ENCODE assay signal across 12 cellular contexts in genomic region chr19:50418186-50419021, GRCh38. TPM values are rescaled to one million over a fixed set of nuclear protein-coding genes. Genes with fewer than 3 reads are reported as not detected.
DNase-seq lines count a peak whose midpoint lies in the region; ATAC-seq and TF ChIP-seq lines count a peak whose summit lies in the region.
"Had no signal": no experiment of that assay in that cellular context is flagged by ENCODE, and none has a peak within 500 bp of the region (broad histone marks: within the 10 kb centered on the region; RNA-seq: fewer than 3 reads in every experiment).

SPIB (plus strand) TSS chr19:50418938; CDS start chr19:50418963, 25 bp downstream.

- no peak for TF ChIP-seq CTCF in GM06990 (IDR thresholded peaks at IDR 0.05; ENCODE audit: insufficient read depth, low read length, poor library complexity, severe bottlenecking)

- peak within 1 kb of the TSS; percentile 32 to 37 for H3K27ac ChIP-seq in mucosa of rectum (ENCODE audit: low read depth in 2 of 2, low read length in 2 of 2)

- H3K9ac ChIP-seq in mucosa of rectum (ENCODE audit: low read depth in 1 of 2, low read length in 2 of 2), result peak within 1 kb of the TSS; percentile 8 to 48

- peaks cover 38% of the 10 kb centered on the region for H3K27me3 Mint-ChIP-seq in T-helper 17 cell

- ATAC-seq in T-helper 17 cell (no peak), GM18511 (IDR thresholded peaks at IDR 0.05; ENCODE audit: unreplicated experiment) (no peak), HG02981 (IDR thresholded peaks at IDR 0.05; ENCODE audit: unreplicated experiment) (no peak)
- ATAC-seq: activated CD4-positive, CD25-positive, alpha-beta regulatory T cell treated with anti-CD3 and anti-CD28 coated beads, Interleukin-2, amount 50 U/mL, for 24 hours had no signal

- peaks cover 17% of the 10 kb centered on the region for H3K4me1 Mint-ChIP-seq in T-helper 17 cell

- peaks cover 14% of the 10 kb centered on the region for H3K36me3 Mint-ChIP-seq in T-helper 17 cell (ENCODE audit: low read depth)

- DNase-seq in GM06990 (ENCODE audit: extremely low read depth, insufficient read length) (peak; percentile 81), T-helper 17 cell (no peak), NCI-H2196 (lab: John Stamatoyannopoulos, UW; ENCODE audit: unreplicated experiment) (no peak)
- DNase-seq in stimulated activated CD4-positive, alpha-beta T cell treated with anti-CD3 and anti-CD28 coated beads, Interleukin-4, amount 100 ng/mL, for 1 hour, result no peak
- DNase-seq: activated naive CD4-positive, alpha-beta T cell treated with Interleukin-2 at 50 U/mL for 16 hours; cortex of kidney; NCI-H1930 had no signal

- H3K9me3 ChIP-seq in T-helper 17 cell (ENCODE audit: control insufficient read depth, low read length, poor library complexity, severe bottlenecking) (no peaks in the 10 kb centered on the region), mucosa of rectum (ENCODE audit: control insufficient read depth in 2 of 2, low read length in 2 of 2) (no peaks in the 10 kb centered on the region)

- peak; percentile 97 for TF ChIP-seq POLR2A in GM19193 (IDR thresholded peaks at IDR 0.05; ENCODE audit: extremely low read depth, insufficient read depth, insufficient read length)

- peaks cover 0 to 10% of the 10 kb centered on the region in 2 donors for H3K4me1 ChIP-seq in mucosa of rectum (ENCODE audit: control insufficient read depth in 2 of 2, insufficient read depth in 2 of 2, low read length in 2 of 2)

- H3K4me3 Mint-ChIP-seq in T-helper 17 cell, result peak within 1 kb of the TSS; percentile 89

- H3K4me3 ChIP-seq in GM06990 (replicated peaks; ENCODE audit: low read depth, low read length) (peak within 1 kb of the TSS; percentile 71), mucosa of rectum (ENCODE audit: low read length in 2 of 2) (peak within 1 kb of the TSS; percentile 28 to 65)

- H3K27ac Mint-ChIP-seq in T-helper 17 cell, result peak within 1 kb of the TSS; percentile 45

- H3K27me3 ChIP-seq in GM06990 (replicated peaks; ENCODE audit: control insufficient read depth, insufficient read depth, low read length) (no peaks in the 10 kb centered on the region), mucosa of rectum (ENCODE audit: control insufficient read depth in 2 of 2, insufficient read depth in 2 of 2, low read length in 2 of 2) (peaks cover 7 to 23% of the 10 kb centered on the region in 2 donors)

- H3K36me3 ChIP-seq in GM06990 (ENCODE audit: control insufficient read depth, insufficient read depth, low read length) (peaks cover 5% of the 10 kb centered on the region), mucosa of rectum (ENCODE audit: control insufficient read depth in 2 of 2, insufficient read depth in 2 of 2, low read length in 2 of 2) (no peaks in the 10 kb centered on the region)

RNA-seq across cellular contexts. Expression of gene SPIB, which starts in this region (rescaled TPM):
- 1 to 10 TPM; 1.9 to 3.0 TPM for total RNA-seq in T-helper 17 cell
